Comparison of ENCODE assay signal across 9 cellular contexts in genomic region chr3:182795383-182795782, GRCh38. TPM values are rescaled to one million over a fixed set of nuclear protein-coding genes. Genes with fewer than 3 reads are reported as not detected.
DNase-seq lines count a peak whose midpoint lies in the region; ATAC-seq and TF ChIP-seq lines count a peak whose summit lies in the region.
"Had no signal": no experiment of that assay in that cellular context is flagged by ENCODE, and none has a peak within 500 bp of the region (broad histone marks: within the 10 kb centered on the region; RNA-seq: fewer than 3 reads in every experiment).

No MANE protein-coding gene starts in this region.

- peaks cover 26% of the 10 kb centered on the region for H3K4me1 Mint-ChIP-seq in activated CD8-positive, alpha-beta memory T cell treated with anti-CD3 and anti-CD28 coated beads, Interleukin-2, amount 10 ng/mL, durations not matched to agents 7 days and 5 days
- peaks cover 44 to 49% of the 10 kb centered on the region in 2 donors for H3K4me1 Mint-ChIP-seq in natural killer cell

- peaks cover 25% of the 10 kb centered on the region for H3K36me3 Mint-ChIP-seq in activated CD8-positive, alpha-beta memory T cell treated with anti-CD3 and anti-CD28 coated beads, Interleukin-2, amount 10 ng/mL, durations not matched to agents 7 days and 5 days
- no peaks in the 10 kb centered on the region for H3K36me3 Mint-ChIP-seq in natural killer cell

- no peaks in the 10 kb centered on the region for H3K27me3 Mint-ChIP-seq in activated CD8-positive, alpha-beta memory T cell treated with anti-CD3 and anti-CD28 coated beads, Interleukin-2, amount 10 ng/mL, durations not matched to agents 7 days and 5 days
- H3K27me3 Mint-ChIP-seq in natural killer cell (ENCODE audit: low read depth in 2 of 2): no peaks in the 10 kb centered on the region

- peak overlapping the region; percentile 96 for H3K27ac Mint-ChIP-seq in activated CD8-positive, alpha-beta memory T cell treated with anti-CD3 and anti-CD28 coated beads, Interleukin-2, amount 10 ng/mL, durations not matched to agents 7 days and 5 days
- H3K27ac Mint-ChIP-seq in natural killer cell: peak overlapping the region; percentile 97 to 98

- H3K4me3 Mint-ChIP-seq in activated CD8-positive, alpha-beta memory T cell treated with anti-CD3 and anti-CD28 coated beads, Interleukin-2, amount 10 ng/mL, durations not matched to agents 7 days and 5 days: peak overlapping the region; percentile 95
- H3K4me3 Mint-ChIP-seq in natural killer cell: peak overlapping the region; percentile 94

- TF ChIP-seq CTCF in cardiac fibroblast (IDR thresholded peaks at IDR 0.05; ENCODE audit: low read depth, low read length) (no peak), natural killer cell (IDR thresholded peaks at IDR 0.05) (no peak)

- peak; percentile 23 for ATAC-seq in activated CD8-positive, alpha-beta memory T cell treated with anti-CD3 and anti-CD28 coated beads, Interleukin-2, amount 10 ng/mL, durations not matched to agents 7 days and 5 days
- ATAC-seq in HG02973 (IDR thresholded peaks at IDR 0.05; ENCODE audit: unreplicated experiment) (peak; percentile 22), natural killer cell (peak; percentile 36 to 63 (median 40))

- H3K36me3 ChIP-seq in H7 (replicated peaks; ENCODE audit: control insufficient read depth, insufficient read depth, low read length): no peaks in the 10 kb centered on the region

- intact Hi-C loops in natural killer cell (cut with micrococcal nuclease): loop anchor here (2.0 to 10.0 kb wide), 3 partner anchors 17 to 169 kb away; no protein-coding TSS in a partner anchor

- CTCF ChIA-PET in activated CD8-positive, alpha-beta memory T cell treated with anti-CD3 and anti-CD28 coated beads, Interleukin-2, amount 10 ng/mL, durations not matched to agents 7 days and 5 days (lab: Charles Lee): interaction anchor here (0.9 to 1.6 kb wide), 2 partner anchors 79 to 81 kb away, joined by 3 read pairs; no protein-coding TSS in a partner anchor

- DNase-seq in activated CD8-positive, alpha-beta memory T cell treated with anti-CD3 and anti-CD28 coated beads, Interleukin-2, amount 10 ng/mL, durations not matched to agents 7 days and 5 days: peak; percentile 75
- DNase-seq in activated CD8-positive, alpha-beta memory T cell treated with anti-CD3 and anti-CD28 coated beads for 24 hours: no peak
- peak; percentile 76 for DNase-seq in SIG-M5 treated with dmso at 0.1 percent for 504 hours (lab: John Stamatoyannopoulos, UW; ENCODE audit: unreplicated experiment)
- DNase-seq in cardiac fibroblast (ENCODE audit: low read depth in 2 of 2): peak in 1 of 2 donors; percentile 18
- no peak for DNase-seq in natural killer cell
- no peak for DNase-seq in H7
- no peak for DNase-seq in retina

- H3K4me3 ChIP-seq in cardiac fibroblast (replicated peaks in 1 of 2; ENCODE audit: low read depth in 2 of 2, low read length in 2 of 2) (peak overlapping the region; percentile 84 to 87), H7 (ENCODE audit: insufficient read depth, low read depth, low read length) (no peak overlapping the region)
- H3K4me3 ChIP-seq: lung had no signal

- H3K9me3 Mint-ChIP-seq in activated CD8-positive, alpha-beta memory T cell treated with anti-CD3 and anti-CD28 coated beads, Interleukin-2, amount 10 ng/mL, durations not matched to agents 7 days and 5 days (ENCODE audit: low read depth): no peaks in the 10 kb centered on the region
- no peaks in the 10 kb centered on the region for H3K9me3 Mint-ChIP-seq in natural killer cell

- peaks cover 4% of the 10 kb centered on the region for H3K27me3 ChIP-seq in H7 (ENCODE audit: control insufficient read depth, insufficient read depth, low read length)

RNA-seq across cellular contexts. Expression of gene ATP11B, which starts 2.1 kb away (rescaled TPM):
- 100 to 1,000 TPM; 109 to 112 TPM for total RNA-seq in activated CD8-positive, alpha-beta memory T cell treated with anti-CD3 and anti-CD28 coated beads, Interleukin-2, amount 10 ng/mL, durations not matched to agents 7 days and 5 days
- 100 to 1,000 TPM; 157 to 174 (median 172) TPM for total RNA-seq in natural killer cell
- total RNA-seq in H7 (2014; rRNA removed; shearing (Covaris generic)): 14.2 and 20.1 TPM in 2 replicates

Comparison
In these comparisons a context has a peak if more than half of its experiments do, and no peak if none do; other contexts are left out.
1. DNase-seq: peak in activated CD8-positive, alpha-beta memory T cell treated with anti-CD3 and anti-CD28 coated beads, Interleukin-2, amount 10 ng/mL, durations not matched to agents 7 days and 5 days (single experiment) and SIG-M5 treated with dmso at 0.1 percent for 504 hours (single experiment); none in activated CD8-positive, alpha-beta memory T cell treated with anti-CD3 and anti-CD28 coated beads for 24 hours (single experiment), natural killer cell (single experiment), H7 (single experiment) and retina (single experiment).
2. Peak in every context shown above with its lines, with median percentiles within 50 percentile points of each other: ATAC-seq.